In genomic region chr5:18533137-18533536, GRCh38 we compare ENCODE assay signal across 1 cellular context.
TF ChIP-seq lines count a peak whose summit lies in the region.

No MANE protein-coding gene starts in this region.

TF ChIP-seq in H1, 55 proteins besides CTCF, POLR2A, EP300 and RAD21:
- TF ChIP-seq SUZ12 (IDR thresholded peaks at IDR 0.05; ENCODE audit: low read length) (no peak), NANOG (IDR thresholded peaks at IDR 0.05; ENCODE audit: insufficient read depth, low read depth, low read length, poor library complexity, severe bottlenecking) (no peak), RFX5 (IDR thresholded peaks at IDR 0.05; ENCODE audit: borderline replicate concordance, low read depth, low read length) (no peak), POLR2AphosphoS5 (IDR thresholded peaks at IDR 0.05; ENCODE audit: low read depth, low read length) (no peak), CREB1 (IDR thresholded peaks at IDR 0.05) (no peak), ASH2L (IDR thresholded peaks at IDR 0.05; ENCODE audit: low read length) (no peak), CBX5 (IDR thresholded peaks at IDR 0.05; ENCODE audit: low read depth, low read length) (no peak), CBX8 (IDR thresholded peaks at IDR 0.05; ENCODE audit: borderline replicate concordance, low read depth, low read length) (no peak), HDAC6 (IDR thresholded peaks at IDR 0.05; ENCODE audit: low read depth, low read length) (no peak), TCF12 (IDR thresholded peaks at IDR 0.05; ENCODE audit: low read depth, low read length) (no peak), EGR1 (IDR thresholded peaks at IDR 0.05; ENCODE audit: borderline replicate concordance, low read depth, low read length) (no peak), USF2 (IDR thresholded peaks at IDR 0.05; ENCODE audit: low read length) (no peak), CTBP2 (IDR thresholded peaks at IDR 0.05; ENCODE audit: borderline replicate concordance, insufficient read depth, insufficient read length, low read length) (no peak), CHD2 (IDR thresholded peaks at IDR 0.05; ENCODE audit: low read length) (no peak), BCL11A (IDR thresholded peaks at IDR 0.05; ENCODE audit: low read depth in 2 of 2, low read length in 2 of 2) (no peak), SIRT6 (IDR thresholded peaks at IDR 0.05; ENCODE audit: low read length) (no peak)
- TF ChIP-seq, protein P1, sequence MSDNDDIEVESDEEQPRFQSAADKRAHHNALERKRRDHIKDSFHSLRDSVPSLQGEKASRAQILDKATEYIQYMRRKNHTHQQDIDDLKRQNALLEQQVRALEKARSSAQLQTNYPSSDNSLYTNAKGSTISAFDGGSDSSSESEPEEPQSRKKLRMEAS (IDR thresholded peaks at IDR 0.05) = no peak
